ENCODE assay signal across 9 cellular contexts in the genomic region with DNA sequence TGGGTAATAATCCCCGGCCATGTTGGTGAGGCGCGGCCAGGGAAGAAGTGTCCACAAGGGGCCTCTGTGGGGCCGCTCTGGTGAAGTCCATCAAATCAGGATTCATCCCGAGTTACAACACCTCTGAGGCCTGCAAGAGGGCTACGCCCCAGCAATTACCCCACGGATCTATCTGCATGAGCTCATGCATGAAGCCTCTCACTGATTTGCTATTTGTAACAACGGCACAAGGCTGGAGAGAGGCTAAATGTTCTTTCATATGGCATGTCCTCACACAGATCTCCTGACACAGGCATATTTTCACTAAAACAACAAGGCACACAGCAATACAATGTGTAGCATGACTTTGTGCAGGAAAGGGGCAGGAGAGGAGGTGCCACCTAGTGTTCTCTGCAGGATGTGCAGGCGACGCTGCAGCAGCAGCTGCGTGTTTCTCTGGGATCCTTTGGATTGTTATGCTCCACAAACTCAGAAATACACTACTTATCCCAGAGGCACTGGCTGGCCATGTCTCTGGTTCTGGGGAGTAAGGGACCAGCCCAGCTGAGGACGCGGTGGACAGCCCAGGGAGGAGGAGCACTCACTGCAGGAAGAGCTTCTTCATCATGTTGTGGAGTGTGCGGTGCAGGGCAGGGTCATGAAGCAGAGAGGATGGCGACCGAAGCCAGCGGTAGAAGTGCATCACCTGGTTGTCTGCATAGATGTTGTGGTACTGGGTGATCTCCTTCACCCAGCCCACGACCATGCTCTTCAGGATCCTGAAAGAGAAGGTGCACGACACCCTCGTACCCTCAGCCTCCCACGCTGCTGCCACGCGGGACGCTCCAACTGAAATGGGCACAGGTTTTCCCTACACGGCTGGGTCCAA. TPM values are rescaled to one million over a fixed set of nuclear protein-coding genes. Genes with fewer than 3 reads are reported as not detected.
DNase-seq lines count a peak whose midpoint lies in the region; ATAC-seq, FAIRE-seq and TF ChIP-seq lines count a peak whose summit lies in the region.
"Had no signal": no experiment of that assay in that cellular context is flagged by ENCODE, and none has a peak within 500 bp of the region (broad histone marks: within the 10 kb centered on the region; RNA-seq: fewer than 3 reads in every experiment).

No MANE protein-coding gene starts in this region.

- H3K79me1 ChIP-seq in IMR-90 (ENCODE audit: low read depth in 1 of 2, low read length in 2 of 2), result no peaks in the 10 kb centered on the region

- peaks cover 25% of the 10 kb centered on the region for H3K36me3 Mint-ChIP-seq in astrocyte (ENCODE audit: low read depth, unreplicated experiment)

- FAIRE-seq in astrocyte (lab: Jason Lieb, UNC), result no peak
- FAIRE-seq in keratinocyte (lab: Jason Lieb, UNC), result no peak

- no peak overlapping the region for H4K8ac ChIP-seq in IMR-90 (ENCODE audit: low read depth in 2 of 2, low read length in 2 of 2)

- intact Hi-C loops in IMR-90 (cut with micrococcal nuclease) (loop anchor here (1.0 kb wide), 2 partner anchors 38 to 223 kb away; no protein-coding TSS in a partner anchor), upper lobe of right lung (cut with DNase I) (no loop called here)

- H3K4me3 ChIP-seq in IMR-90 (ENCODE audit: insufficient read depth, low read depth, low read length) (no peak overlapping the region), astrocyte (ENCODE audit: insufficient read depth, low read depth, low read length) (no peak overlapping the region), keratinocyte (ENCODE audit: control insufficient read depth in 2 of 3, extremely low read depth in 1 of 3, insufficient read depth in 2 of 3, low read depth in 1 of 3, low read length in 3 of 3) (no peak overlapping the region), upper lobe of right lung (no peak overlapping the region)

- no peak overlapping the region for H3K14ac ChIP-seq in IMR-90 (replicated peaks; ENCODE audit: low read depth, low read length)

- POLR2A ChIA-PET in IMR-90 (lab: Charles Lee; ENCODE audit: unreplicated experiment), result no interaction called here

- no peak for TF ChIP-seq POLR2A in IMR-90 (IDR thresholded peaks at IDR 0.05; ENCODE audit: low read depth, low read length)

- H3K9me1 ChIP-seq in IMR-90 (ENCODE audit: insufficient read depth, low read length), result no peaks in the 10 kb centered on the region
- H3K9me1 ChIP-seq in keratinocyte (ENCODE audit: control insufficient read depth, extremely low read depth, insufficient read depth, low read length), result no peaks in the 10 kb centered on the region

- H2BK5ac ChIP-seq in IMR-90 (ENCODE audit: low read depth, low read length, poor library complexity, severe bottlenecking), result no peak overlapping the region

- WGBS in IMR-90 (ENCODE audit: extremely low coverage in 2 of 2, insufficient read length in 1 of 2), 2 experiments, result 86% methylated on average over 9 of the region's 25 CpGs; no CpG with 5 or more reads in 1 of the 2 experiments

- H4K91ac ChIP-seq in IMR-90 (ENCODE audit: insufficient read depth, low read depth, low read length), result no peak overlapping the region

- in situ Hi-C loops in IMR-90 (cut with MboI; ENCODE audit: low sequenced_read_pairs), result no loop called here

- H3K27me3 ChIP-seq in IMR-90 (ENCODE audit: control insufficient read depth, insufficient read depth, low read length) (no peaks in the 10 kb centered on the region), astrocyte (ENCODE audit: insufficient read depth, low read length) (no peaks in the 10 kb centered on the region), keratinocyte (ENCODE audit: control insufficient read depth, extremely low read depth, insufficient read depth, low read length) (no peaks in the 10 kb centered on the region), upper lobe of right lung (no peaks in the 10 kb centered on the region)

- H3K27ac Mint-ChIP-seq in astrocyte (ENCODE audit: unreplicated experiment), result peak overlapping the region; percentile 12

- ATAC-seq in IMR-90 (ENCODE audit: low read depth) (peak; percentile 99), upper lobe of right lung (peak; percentile 60), HG02970 (IDR thresholded peaks at IDR 0.05; ENCODE audit: low FRiP score, unreplicated experiment) (no peak), GM19467 (IDR thresholded peaks at IDR 0.05; ENCODE audit: unreplicated experiment) (no peak)

- dilution Hi-C loops in IMR-90 (cut with HindIII; ENCODE audit: low sequenced_read_pairs, unreplicated experiment) (no loop called here), keratinocyte (cut with MboI; ENCODE audit: extremely low pct_ligation_motif_present, low sequenced_read_pairs) (no loop called here)

- H3K4me2 ChIP-seq in IMR-90 (ENCODE audit: low read depth, low read length) (no peak overlapping the region), astrocyte (ENCODE audit: low read length) (no peak overlapping the region), keratinocyte (ENCODE audit: control insufficient read depth, extremely low read depth, insufficient read depth, low read depth, low read length) (no peak overlapping the region)

- peaks cover 24% of the 10 kb centered on the region for H3K27me3 Mint-ChIP-seq in astrocyte (ENCODE audit: low read depth, unreplicated experiment)

- H2BK20ac ChIP-seq in IMR-90 (ENCODE audit: low read depth, low read length), result no peak overlapping the region

- no peak overlapping the region for H3K23ac ChIP-seq in IMR-90 (ENCODE audit: low read depth, low read length)

- H2AK5ac ChIP-seq in IMR-90 (ENCODE audit: low read depth, low read length), result no peak overlapping the region

- BruUV-seq in IMR-90 (replicated peaks; lab: Mats Ljungman, UMichigan), result no TSS peak

- CTCF ChIA-PET in IMR-90 (lab: Yijun Ruan, JAX), result interaction anchor here (0.6 to 1.4 kb wide), 8 partner anchors 13 to 779 kb away, joined by 3 to 11 read pairs (median 4); a partner anchor contains a TSS

- peak; percentile 50 for DNase-seq in EH (ENCODE audit: low read depth)
- peak; percentile 60 for DNase-seq in IMR-90
- DNase-seq in astrocyte (ENCODE audit: low read depth), result peak; percentile 15
- DNase-seq in keratinocyte (ENCODE audit: low read depth, low spot score), result no peak
- DNase-seq in upper lobe of right lung, result no peak
- no peak for DNase-seq in C1 segment of cervical spinal cord (lab: John Stamatoyannopoulos, UW)

- H3K79me2 ChIP-seq in astrocyte (ENCODE audit: insufficient read depth, low read length) (no peaks in the 10 kb centered on the region), keratinocyte (ENCODE audit: control insufficient read depth, insufficient read depth, low read length) (no peaks in the 10 kb centered on the region)

- H2AK9ac ChIP-seq in IMR-90 (replicated peaks; ENCODE audit: low read depth, low read length, poor library complexity), result peak overlapping the region; percentile 79

- H3K4me1 Mint-ChIP-seq in astrocyte (ENCODE audit: low read depth, unreplicated experiment), result peaks cover 3% of the 10 kb centered on the region

- H3K27ac ChIP-seq in IMR-90 (ENCODE audit: insufficient read depth, low read length) (no peak overlapping the region), astrocyte (ENCODE audit: low read depth, low read length) (no peak overlapping the region), keratinocyte (ENCODE audit: control insufficient read depth, insufficient read depth, low read length) (no peak overlapping the region), upper lobe of right lung (no peak overlapping the region)

- no peak overlapping the region for H3K4me3 Mint-ChIP-seq in astrocyte (ENCODE audit: unreplicated experiment)

- H3K9me3 ChIP-seq in IMR-90 (ENCODE audit: control insufficient read depth, insufficient read depth, low read length) (no peaks in the 10 kb centered on the region), astrocyte (ENCODE audit: insufficient read depth, low read depth, low read length) (no peaks in the 10 kb centered on the region), keratinocyte (ENCODE audit: control insufficient read depth, low read depth, low read length) (no peaks in the 10 kb centered on the region), upper lobe of right lung (no peaks in the 10 kb centered on the region)

- H2AFZ ChIP-seq in IMR-90 (replicated peaks; ENCODE audit: low read length, poor library complexity) (peak overlapping the region; percentile 81), astrocyte (ENCODE audit: low read depth, low read length) (no peak overlapping the region), keratinocyte (ENCODE audit: control insufficient read depth, low read length) (no peak overlapping the region)

- peak; percentile 75 for TF ChIP-seq CTCF in IMR-90 (conservative IDR thresholded peaks at IDR 0.05; ENCODE audit: low read depth, low read length)
- TF ChIP-seq CTCF in astrocyte (IDR thresholded peaks at IDR 0.05; ENCODE audit: insufficient read depth, low read depth, low read length), result peak; percentile 73
- peak; percentile 92 to 95 (median 94) for TF ChIP-seq CTCF in keratinocyte (optimal IDR thresholded peaks at IDR 0.05 in 1 of 3, IDR thresholded peaks at IDR 0.05 in 1 of 3, conservative IDR thresholded peaks at IDR 0.05 in 1 of 3; ENCODE audit: extremely low read depth in 1 of 3, insufficient read depth in 2 of 3, low read length in 3 of 3)
- TF ChIP-seq CTCF in upper lobe of right lung (IDR thresholded peaks at IDR 0.05), result peak; percentile 69

- no peak overlapping the region for H3K56ac ChIP-seq in IMR-90 (ENCODE audit: extremely low read depth, insufficient read depth, low read length)

- peak; percentile 65 for TF ChIP-seq RAD21 in IMR-90 (IDR thresholded peaks at IDR 0.05; ENCODE audit: low read length)

- no peak overlapping the region for H3K9ac ChIP-seq in IMR-90 (ENCODE audit: low read depth, low read length)
- H3K9ac ChIP-seq in astrocyte (ENCODE audit: low read length), result no peak overlapping the region
- H3K9ac ChIP-seq in keratinocyte (ENCODE audit: control insufficient read depth, extremely low read depth, insufficient read depth, low read length), result no peak overlapping the region

- peaks cover 38% of the 10 kb centered on the region for H3K36me3 ChIP-seq in IMR-90 (ENCODE audit: control insufficient read depth, insufficient read depth, low read length)
- H3K36me3 ChIP-seq in astrocyte (ENCODE audit: insufficient read depth, low read length), result peaks cover 6% of the 10 kb centered on the region
- H3K36me3 ChIP-seq in keratinocyte (ENCODE audit: control insufficient read depth in 2 of 2, extremely low read depth in 1 of 2, insufficient read depth in 2 of 2, low read length in 2 of 2), result peaks cover 20 to 31% of the 10 kb centered on the region in 2 experiments
- peaks cover 64% of the 10 kb centered on the region for H3K36me3 ChIP-seq in upper lobe of right lung

- no peaks in the 10 kb centered on the region for H3K4me1 ChIP-seq in IMR-90 (ENCODE audit: control insufficient read depth, insufficient read depth, low read length)
- H3K4me1 ChIP-seq in astrocyte (ENCODE audit: insufficient read depth, low read length), result no peaks in the 10 kb centered on the region
- no peaks in the 10 kb centered on the region for H3K4me1 ChIP-seq in keratinocyte (ENCODE audit: control insufficient read depth, extremely low read depth, insufficient read depth, low read length)
- no peaks in the 10 kb centered on the region for H3K4me1 ChIP-seq in upper lobe of right lung

- no peak overlapping the region for H3K4ac ChIP-seq in IMR-90 (ENCODE audit: low read depth, low read length)

- H3K9me3 Mint-ChIP-seq in astrocyte (ENCODE audit: unreplicated experiment), result no peaks in the 10 kb centered on the region

- no peak overlapping the region for H4K5ac ChIP-seq in IMR-90 (ENCODE audit: low read depth, low read length)

- no peak overlapping the region for H3K18ac ChIP-seq in IMR-90 (ENCODE audit: low read depth, low read length)

- H2BK120ac ChIP-seq in IMR-90 (ENCODE audit: low read depth, low read length), result no peak overlapping the region

- no peak overlapping the region for H2BK15ac ChIP-seq in IMR-90 (ENCODE audit: low read depth, low read length)

- H4K20me1 ChIP-seq in IMR-90 (ENCODE audit: insufficient read depth, low read length), result peaks cover 7% of the 10 kb centered on the region; the same call in 1 of the 2 replicates
- peaks cover 4% of the 10 kb centered on the region for H4K20me1 ChIP-seq in astrocyte (ENCODE audit: insufficient read depth, low read length)
- peaks cover 4% of the 10 kb centered on the region for H4K20me1 ChIP-seq in keratinocyte (ENCODE audit: control insufficient read depth, extremely low read depth, insufficient read depth, low read length)

RNA-seq across cellular contexts. Expression of a gene that starts 20.2 kb away (rescaled TPM):
- total RNA-seq in IMR-90 (2012; rRNA removed) (not detected in 2 replicates), astrocyte (not detected in 2 replicates), upper lobe of right lung (0.55 TPM)
- polyA plus RNA-seq in IMR-90 (2012; rRNA removed) (not detected in 2 replicates), keratinocyte (not detected in 3 replicates)
- polyA plus RNA-seq in IMR-90 (2012; cell fraction: cytosol; rRNA removed), result not detected in 2 replicates
- not detected in 2 replicates for polyA plus RNA-seq in IMR-90 (2012; cell fraction: nucleus; rRNA removed; ENCODE audit: low replicate concordance)
- not detected for polyA plus RNA-seq in keratinocyte (2011; ENCODE audit: low read depth)
- not detected in 2 replicates for polyA plus RNA-seq in keratinocyte (2011; cell fraction: cytosol; rRNA removed)
- polyA plus RNA-seq in keratinocyte (2011; cell fraction: nucleus; rRNA removed), result not detected in 2 replicates
- not detected in 2 replicates for polyA plus RNA-seq in keratinocyte (2012; ENCODE audit: low replicate concordance)
- not detected in 3 replicates for polyA minus RNA-seq in keratinocyte
- polyA minus RNA-seq in keratinocyte (2011; cell fraction: cytosol; rRNA and poly(A)+ RNA removed), result not detected
- not detected in 2 replicates for polyA minus RNA-seq in keratinocyte (2011; cell fraction: nucleus; rRNA and poly(A)+ RNA removed)
- total RNA-seq: pulmonary artery endothelial cell had no signal

RNA-seq across cellular contexts. Expression of a gene that starts 28.4 kb away (rescaled TPM):
- total RNA-seq in IMR-90 (2012; rRNA removed) (0.28 TPM in 1 of 2 replicates, not detected in the other), astrocyte (not detected in 2 replicates), upper lobe of right lung (1.8 TPM)
- polyA plus RNA-seq in IMR-90 (2012; rRNA removed) (0.90 and 1.0 TPM in 2 replicates), keratinocyte (not detected in 3 replicates)
- 0.25 and 0.70 TPM in 2 replicates for polyA plus RNA-seq in IMR-90 (2012; cell fraction: cytosol; rRNA removed)
- polyA plus RNA-seq in IMR-90 (2012; cell fraction: nucleus; rRNA removed; ENCODE audit: low replicate concordance), result 4.5 and 8.7 TPM in 2 replicates
- polyA plus RNA-seq in keratinocyte (2011; ENCODE audit: low read depth), result not detected
- polyA plus RNA-seq in keratinocyte (2011; cell fraction: cytosol; rRNA removed), result not detected in 2 replicates
- not detected in 2 replicates for polyA plus RNA-seq in keratinocyte (2011; cell fraction: nucleus; rRNA removed)
- not detected in 2 replicates for polyA plus RNA-seq in keratinocyte (2012; ENCODE audit: low replicate concordance)
- polyA minus RNA-seq in keratinocyte, result not detected in 3 replicates
- not detected for polyA minus RNA-seq in keratinocyte (2011; cell fraction: cytosol; rRNA and poly(A)+ RNA removed)
- polyA minus RNA-seq in keratinocyte (2011; cell fraction: nucleus; rRNA and poly(A)+ RNA removed), result not detected in 2 replicates
- total RNA-seq: pulmonary artery endothelial cell had no signal

RNA-seq across cellular contexts. Expression of a gene that starts 48.4 kb away (rescaled TPM):
- 17.2 TPM in 2 replicates for total RNA-seq in IMR-90 (2012; rRNA removed)
- 20.7 and 22.4 TPM in 2 replicates for polyA plus RNA-seq in IMR-90 (2012; rRNA removed)
- 5.0 and 6.0 TPM in 2 replicates for polyA plus RNA-seq in IMR-90 (2012; cell fraction: cytosol; rRNA removed)
- 98.2 and 146 TPM in 2 replicates for polyA plus RNA-seq in IMR-90 (2012; cell fraction: nucleus; rRNA removed; ENCODE audit: low replicate concordance)
- 11.9 and 15.4 TPM in 2 replicates for total RNA-seq in astrocyte
- polyA plus RNA-seq in keratinocyte, result 12.1 to 18.0 TPM (median 14.8 TPM) in 3 replicates
- 5.5 TPM for polyA plus RNA-seq in keratinocyte (2011; ENCODE audit: low read depth)
- 4.0 and 5.0 TPM in 2 replicates for polyA plus RNA-seq in keratinocyte (2011; cell fraction: cytosol; rRNA removed)
- polyA plus RNA-seq in keratinocyte (2011; cell fraction: nucleus; rRNA removed), result 50.3 and 60.6 TPM in 2 replicates
- 10.1 and 17.6 TPM in 2 replicates for polyA plus RNA-seq in keratinocyte (2012; ENCODE audit: low replicate concordance)
- polyA minus RNA-seq in keratinocyte, result 38.2 to 87.6 TPM (median 64.3 TPM) in 3 replicates
- 20.1 TPM for polyA minus RNA-seq in keratinocyte (2011; cell fraction: cytosol; rRNA and poly(A)+ RNA removed)
- 53.7 and 55.0 TPM in 2 replicates for polyA minus RNA-seq in keratinocyte (2011; cell fraction: nucleus; rRNA and poly(A)+ RNA removed)
- total RNA-seq in upper lobe of right lung, result 23.5 TPM

RNA-seq across cellular contexts. Expression of a gene that starts 48.6 kb away (rescaled TPM):
- total RNA-seq in IMR-90 (2012; rRNA removed) (10.9 and 13.3 TPM in 2 replicates), astrocyte (8.1 and 9.0 TPM in 2 replicates), upper lobe of right lung (21.2 TPM)
- polyA plus RNA-seq in IMR-90 (2012; rRNA removed) (20.1 and 20.7 TPM in 2 replicates), keratinocyte (16.8 to 18.0 TPM (median 17.2 TPM) in 3 replicates)
- 19.8 and 25.9 TPM in 2 replicates for polyA plus RNA-seq in IMR-90 (2012; cell fraction: cytosol; rRNA removed)
- polyA plus RNA-seq in IMR-90 (2012; cell fraction: nucleus; rRNA removed; ENCODE audit: low replicate concordance), result 9.2 and 12.3 TPM in 2 replicates
- 1.6 TPM for polyA plus RNA-seq in keratinocyte (2011; ENCODE audit: low read depth)
- 10.5 and 15.4 TPM in 2 replicates for polyA plus RNA-seq in keratinocyte (2011; cell fraction: cytosol; rRNA removed)
- polyA plus RNA-seq in keratinocyte (2011; cell fraction: nucleus; rRNA removed), result 6.2 and 6.4 TPM in 2 replicates
- 7.2 and 18.8 TPM in 2 replicates for polyA plus RNA-seq in keratinocyte (2012; ENCODE audit: low replicate concordance)
- polyA minus RNA-seq in keratinocyte, result 5.8 to 27.0 TPM (median 8.0 TPM) in 3 replicates
- 17.3 TPM for polyA minus RNA-seq in keratinocyte (2011; cell fraction: cytosol; rRNA and poly(A)+ RNA removed)
- polyA minus RNA-seq in keratinocyte (2011; cell fraction: nucleus; rRNA and poly(A)+ RNA removed), result 1.8 and 3.8 TPM in 2 replicates

Comparison
In these comparisons a context has a peak if more than half of its experiments do, and no peak if none do; other contexts are left out.
1. DNase-seq: peak in EH (single experiment), IMR-90 (single experiment) and astrocyte (single experiment); none in keratinocyte (single experiment), upper lobe of right lung (single experiment) and C1 segment of cervical spinal cord (0 of 14).
2. ATAC-seq: peak in IMR-90 (single experiment) and upper lobe of right lung (single experiment); none in HG02970 (single experiment) and GM19467 (single experiment).
3. Peak in every context shown above with its lines, with median percentiles within 50 percentile points of each other: CTCF ChIP-seq.